In the genomic region with DNA sequence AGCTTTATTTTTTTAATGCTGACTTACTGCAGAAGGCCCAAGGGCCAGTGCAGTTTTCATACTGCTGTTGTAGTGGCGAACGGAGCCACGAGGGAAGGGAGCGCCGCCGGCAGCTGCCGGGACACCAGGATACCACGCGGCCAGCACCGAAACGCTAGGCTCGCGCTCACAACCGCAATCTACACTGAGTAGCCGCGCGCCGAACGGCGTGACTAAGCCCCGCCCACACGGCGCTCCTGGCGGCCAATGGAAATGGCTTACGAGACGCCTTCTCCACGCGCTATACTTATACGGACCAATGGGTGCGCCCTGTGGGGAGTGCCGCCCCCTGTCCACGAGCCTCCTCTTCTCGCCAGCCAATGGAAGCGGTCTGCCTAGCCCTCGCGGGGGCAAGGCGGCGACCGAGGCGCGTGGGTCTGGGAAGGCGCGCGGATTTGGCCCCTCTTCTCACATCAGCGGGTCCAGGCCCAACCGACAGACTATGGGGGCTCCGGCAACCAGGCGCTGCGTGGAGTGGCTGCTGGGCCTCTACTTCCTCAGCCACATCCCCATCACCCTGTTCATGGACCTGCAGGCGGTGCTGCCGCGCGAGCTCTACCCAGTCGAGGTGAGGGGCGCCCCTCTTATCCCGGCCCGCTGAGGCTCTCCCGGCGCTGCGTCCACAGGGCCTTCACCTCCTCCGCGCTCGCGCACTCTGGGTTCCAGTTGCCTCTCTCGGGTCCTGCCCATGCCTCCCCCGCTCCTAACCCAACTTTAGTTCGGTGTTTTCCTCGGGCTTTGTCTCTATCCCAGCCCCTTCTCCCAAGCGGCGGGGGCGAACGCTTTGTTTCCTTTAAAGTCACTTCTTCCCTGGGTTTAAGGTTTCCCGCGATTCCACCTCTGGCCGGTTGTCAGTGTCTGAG, we compare ENCODE assay signal across 8 cellular contexts. TPM values are rescaled to one million over a fixed set of nuclear protein-coding genes. Genes with fewer than 3 reads are reported as not detected.
DNase-seq lines count a peak whose midpoint lies in the region; ATAC-seq and TF ChIP-seq lines count a peak whose summit lies in the region.

A gene (plus strand): TSS at position 442 of the 902 bp plus-strand sequence. CDS start 40 bp downstream, at position 482.

- peak; percentile 85 for ATAC-seq in GM21825 (IDR thresholded peaks at IDR 0.05; ENCODE audit: unreplicated experiment)
- peak; percentile 99 for ATAC-seq in activated T-cell treated with anti-CD3 and anti-CD28 coated beads, Interleukin-2, amount 50 U/mL, for 4 hours

- H3K27me3 ChIP-seq in Peyer's patch (no peaks in the 10 kb centered on the region), esophagus muscularis mucosa (no peaks in the 10 kb centered on the region)

- no peaks in the 10 kb centered on the region for H3K36me3 Mint-ChIP-seq in activated T-cell treated with anti-CD3 and anti-CD28 coated beads, Interleukin-2, amount 50 U/mL, for 4 hours (ENCODE audit: insufficient read depth)

- WGBS in esophagus muscularis mucosa = under 1% methylated on average over 27 of the region's 75 CpGs

- peak within 1 kb of the TSS; percentile 73 for H3K27ac ChIP-seq in KOPT-K1 (ENCODE audit: low read depth, low read length, poor library complexity, severe bottlenecking)
- H3K27ac ChIP-seq in Peyer's patch = peak within 1 kb of the TSS; percentile 28 to 67 (median 66)
- peak within 1 kb of the TSS; percentile 68 to 86 (median 77) for H3K27ac ChIP-seq in esophagus muscularis mucosa (replicated peaks in 1 of 4)

- H3K4me1 ChIP-seq in Peyer's patch (peaks cover 0 to 19% (median 8%) of the 10 kb centered on the region in 4 donors), esophagus muscularis mucosa (peaks cover 17 to 22% (median 20%) of the 10 kb centered on the region in 4 donors)

- H3K4me3 ChIP-seq in Peyer's patch (peak within 1 kb of the TSS; percentile 47 to 76 (median 68)), esophagus muscularis mucosa (peak within 1 kb of the TSS; percentile 59 to 82 (median 66))

- H3K9me3 Mint-ChIP-seq in activated T-cell treated with anti-CD3 and anti-CD28 coated beads, Interleukin-2, amount 50 U/mL, for 4 hours = no peaks in the 10 kb centered on the region

- peak; percentile 99 for DNase-seq in Daoy (ENCODE audit: low read depth)
- peak; percentile 96 to 98 (median 97) for DNase-seq in Peyer's patch
- peak; percentile 91 for DNase-seq in activated T-cell treated with anti-CD3 and anti-CD28 coated beads, Interleukin-2, amount 50 U/mL, for 4 hours
- peak; percentile 98 for DNase-seq in esophagus muscularis mucosa (ENCODE audit: extremely low spot score)
- peak; percentile 99 for DNase-seq in myocyte (ENCODE audit: low read depth)
- peak; percentile 92 to 94 for DNase-seq in stimulated activated CD8-positive, alpha-beta memory T cell treated with anti-CD3 and anti-CD28 coated beads, Interleukin-7, amount 100 ng/mL, for 4 hours (ENCODE audit: low read depth in 2 of 2)

- TF ChIP-seq POLR2A in Peyer's patch (IDR thresholded peaks at IDR 0.05) (peak in 1 of 2 donors; percentile 20), esophagus muscularis mucosa (IDR thresholded peaks at IDR 0.05; ENCODE audit: low read depth) (no peak)

- H3K4me3 Mint-ChIP-seq in activated T-cell treated with anti-CD3 and anti-CD28 coated beads, Interleukin-2, amount 50 U/mL, for 4 hours = peak within 1 kb of the TSS; percentile 88

- H3K9me3 ChIP-seq in KOPT-K1 (ENCODE audit: insufficient read depth, low read length, poor library complexity, severe bottlenecking) (no peaks in the 10 kb centered on the region), Peyer's patch (no peaks in the 10 kb centered on the region), esophagus muscularis mucosa (no peaks in the 10 kb centered on the region)

- H3K36me3 ChIP-seq in KOPT-K1 (ENCODE audit: insufficient read depth, low read length) (peaks cover 19% of the 10 kb centered on the region), Peyer's patch (no peaks in the 10 kb centered on the region), esophagus muscularis mucosa (no peaks in the 10 kb centered on the region)

- H3K4me1 Mint-ChIP-seq in activated T-cell treated with anti-CD3 and anti-CD28 coated beads, Interleukin-2, amount 50 U/mL, for 4 hours (ENCODE audit: low read depth) = peaks cover 24% of the 10 kb centered on the region

- peak in 3 of 6 experiments; percentile 8 to 22 (median 18) for TF ChIP-seq CTCF in Peyer's patch (IDR thresholded peaks at IDR 0.05)
- TF ChIP-seq CTCF in esophagus muscularis mucosa (IDR thresholded peaks at IDR 0.05) = peak in 1 of 3 experiments; percentile 10

- TF ChIP-seq EP300 in esophagus muscularis mucosa (IDR thresholded peaks at IDR 0.05) = no peak

- intact Hi-C loops in esophagus muscularis mucosa (cut with DNase I) = no loop called here

- H3K27me3 Mint-ChIP-seq in activated T-cell treated with anti-CD3 and anti-CD28 coated beads, Interleukin-2, amount 50 U/mL, for 4 hours (ENCODE audit: low read depth) = no peaks in the 10 kb centered on the region

RNA-seq across cellular contexts. Expression of the gene that starts here (rescaled TPM):
- 42.2 and 45.9 TPM in 2 replicates for total RNA-seq in Daoy (2014; rRNA removed; shearing (Covaris generic))
- total RNA-seq in Peyer's patch (1 to 10 TPM; 7.7 to 8.9 (median 8.1) TPM), esophagus muscularis mucosa (10 to 100 TPM in 3 of 4 donors, 1 to 10 TPM in 1; 5.8 to 10.8 (median 10.1) TPM), myocyte (20.5 and 26.0 TPM in 2 replicates)
- total RNA-seq in activated T-cell treated with anti-CD3 and anti-CD28 coated beads, Interleukin-2, amount 50 U/mL, for 4 hours = 10 to 100 TPM; 41.3 to 55.1 (median 44.8) TPM
- polyA plus RNA-seq in myocyte (2012) = 6.7 TPM

Comparison
In these comparisons a context has a peak if more than half of its experiments do, and no peak if none do; other contexts are left out.
1. Peak in every context shown above with its lines: DNase-seq, ATAC-seq, H3K4me3 ChIP-seq and H3K27ac ChIP-seq.